ENCODE assay signal across 1 cellular context in the genomic region with DNA sequence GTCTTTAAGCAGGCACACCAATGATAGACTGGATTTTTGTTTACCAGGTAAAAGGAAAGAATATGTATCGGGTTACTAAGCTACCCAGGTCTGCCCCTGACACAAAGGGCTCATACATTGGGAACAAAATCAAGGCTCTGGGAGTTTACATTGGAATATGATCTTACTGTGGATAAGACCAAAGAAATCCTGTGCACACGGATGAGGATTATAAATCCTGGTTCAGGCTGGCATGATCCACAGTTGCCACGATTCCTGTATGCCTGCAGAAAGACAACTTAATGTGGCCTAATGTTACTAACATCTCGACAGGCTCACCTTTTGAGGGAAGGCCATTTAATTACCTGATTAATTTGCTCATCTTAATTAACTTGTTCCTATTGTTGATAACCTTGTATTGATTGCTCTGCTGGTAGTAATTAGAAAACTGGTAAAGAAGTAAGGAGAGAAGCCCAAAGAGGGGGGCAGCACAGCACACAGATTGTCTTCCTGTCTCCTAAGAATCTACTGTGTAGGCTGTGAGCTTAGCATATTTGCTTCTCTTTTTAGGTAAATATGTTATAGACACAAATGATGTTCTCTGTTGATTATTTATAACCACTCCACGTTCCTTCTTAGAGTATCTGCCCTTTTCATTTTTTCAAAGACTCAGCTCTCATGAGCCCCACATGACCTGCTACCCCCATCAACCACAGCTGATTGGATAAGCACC.
TF ChIP-seq lines count a peak whose summit lies in the region.

No MANE protein-coding gene starts in this region.

TF ChIP-seq in HepG2, 621 proteins besides CTCF, POLR2A, EP300 and RAD21 (continued from another document and continues in another):
- TF ChIP-seq, protein P1, sequence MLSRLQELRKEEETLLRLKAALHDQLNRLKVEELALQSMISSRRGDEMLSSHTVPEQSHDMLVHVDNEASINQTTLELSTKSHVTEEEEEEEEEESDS (CRISPR knock-in tag; IDR thresholded peaks at IDR 0.05; ENCODE audit: borderline replicate concordance) = no peak
- TF ChIP-seq TOPORS (CRISPR knock-in tag; IDR thresholded peaks at IDR 0.05) = no peak
- peak; percentile 71; the same call in 1 of the 2 replicates for TF ChIP-seq ZNF33A (CRISPR knock-in tag; IDR thresholded peaks at IDR 0.05; ENCODE audit: borderline replicate concordance)
- TF ChIP-seq, protein P2, sequence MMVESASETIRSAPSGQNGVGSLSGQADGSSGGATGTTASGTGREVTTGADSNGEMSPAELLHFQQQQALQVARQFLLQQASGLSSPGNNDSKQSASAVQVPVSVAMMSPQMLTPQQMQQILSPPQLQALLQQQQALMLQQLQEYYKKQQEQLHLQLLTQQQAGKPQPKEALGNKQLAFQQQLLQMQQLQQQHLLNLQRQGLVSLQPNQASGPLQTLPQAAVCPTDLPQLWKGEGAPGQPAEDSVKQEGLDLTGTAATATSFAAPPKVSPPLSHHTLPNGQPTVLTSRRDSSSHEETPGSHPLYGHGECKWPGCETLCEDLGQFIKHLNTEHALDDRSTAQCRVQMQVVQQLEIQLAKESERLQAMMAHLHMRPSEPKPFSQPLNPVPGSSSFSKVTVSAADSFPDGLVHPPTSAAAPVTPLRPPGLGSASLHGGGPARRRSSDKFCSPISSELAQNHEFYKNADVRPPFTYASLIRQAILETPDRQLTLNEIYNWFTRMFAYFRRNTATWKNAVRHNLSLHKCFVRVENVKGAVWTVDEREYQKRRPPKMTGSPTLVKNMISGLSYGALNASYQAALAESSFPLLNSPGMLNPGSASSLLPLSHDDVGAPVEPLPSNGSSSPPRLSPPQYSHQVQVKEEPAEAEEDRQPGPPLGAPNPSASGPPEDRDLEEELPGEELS (CRISPR knock-in tag; IDR thresholded peaks at IDR 0.05) = peak; percentile 92
- no peak; the same call in 1 of the 2 replicates for TF ChIP-seq MXD4 (CRISPR knock-in tag; IDR thresholded peaks at IDR 0.05)
- TF ChIP-seq ZNF230 (CRISPR knock-in tag; IDR thresholded peaks at IDR 0.05) = no peak
- no peak for TF ChIP-seq ZNF562 (CRISPR knock-in tag; IDR thresholded peaks at IDR 0.05; ENCODE audit: borderline replicate concordance)
- peak; percentile 90; the same call in 1 of the 2 replicates for TF ChIP-seq FOXJ3 (CRISPR knock-in tag; IDR thresholded peaks at IDR 0.05; ENCODE audit: borderline replicate concordance)
- TF ChIP-seq, protein P3, sequence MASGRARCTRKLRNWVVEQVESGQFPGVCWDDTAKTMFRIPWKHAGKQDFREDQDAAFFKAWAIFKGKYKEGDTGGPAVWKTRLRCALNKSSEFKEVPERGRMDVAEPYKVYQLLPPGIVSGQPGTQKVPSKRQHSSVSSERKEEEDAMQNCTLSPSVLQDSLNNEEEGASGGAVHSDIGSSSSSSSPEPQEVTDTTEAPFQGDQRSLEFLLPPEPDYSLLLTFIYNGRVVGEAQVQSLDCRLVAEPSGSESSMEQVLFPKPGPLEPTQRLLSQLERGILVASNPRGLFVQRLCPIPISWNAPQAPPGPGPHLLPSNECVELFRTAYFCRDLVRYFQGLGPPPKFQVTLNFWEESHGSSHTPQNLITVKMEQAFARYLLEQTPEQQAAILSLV (CRISPR knock-in tag; IDR thresholded peaks at IDR 0.05; ENCODE audit: borderline replicate concordance) = no peak
- TF ChIP-seq, protein P4, sequence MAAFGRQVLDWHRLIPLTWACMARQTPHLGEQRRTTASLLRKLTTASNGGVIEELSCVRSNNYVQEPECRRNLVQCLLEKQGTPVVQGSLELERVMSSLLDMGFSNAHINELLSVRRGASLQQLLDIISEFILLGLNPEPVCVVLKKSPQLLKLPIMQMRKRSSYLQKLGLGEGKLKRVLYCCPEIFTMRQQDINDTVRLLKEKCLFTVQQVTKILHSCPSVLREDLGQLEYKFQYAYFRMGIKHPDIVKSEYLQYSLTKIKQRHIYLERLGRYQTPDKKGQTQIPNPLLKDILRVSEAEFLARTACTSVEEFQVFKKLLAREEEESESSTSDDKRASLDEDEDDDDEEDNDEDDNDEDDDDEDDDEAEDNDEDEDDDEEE (CRISPR knock-in tag; IDR thresholded peaks at IDR 0.05) = no peak
- TF ChIP-seq, protein P5, sequence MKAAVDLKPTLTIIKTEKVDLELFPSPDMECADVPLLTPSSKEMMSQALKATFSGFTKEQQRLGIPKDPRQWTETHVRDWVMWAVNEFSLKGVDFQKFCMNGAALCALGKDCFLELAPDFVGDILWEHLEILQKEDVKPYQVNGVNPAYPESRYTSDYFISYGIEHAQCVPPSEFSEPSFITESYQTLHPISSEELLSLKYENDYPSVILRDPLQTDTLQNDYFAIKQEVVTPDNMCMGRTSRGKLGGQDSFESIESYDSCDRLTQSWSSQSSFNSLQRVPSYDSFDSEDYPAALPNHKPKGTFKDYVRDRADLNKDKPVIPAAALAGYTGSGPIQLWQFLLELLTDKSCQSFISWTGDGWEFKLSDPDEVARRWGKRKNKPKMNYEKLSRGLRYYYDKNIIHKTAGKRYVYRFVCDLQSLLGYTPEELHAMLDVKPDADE (CRISPR knock-in tag; IDR thresholded peaks at IDR 0.05) = no peak
- TF ChIP-seq ZNF136 (CRISPR knock-in tag; IDR thresholded peaks at IDR 0.05; ENCODE audit: low read depth) = no peak
- TF ChIP-seq NR3C1 (CRISPR knock-in tag; IDR thresholded peaks at IDR 0.05) = no peak
- no peak for TF ChIP-seq ZNF382 (CRISPR knock-in tag; IDR thresholded peaks at IDR 0.05; ENCODE audit: borderline replicate concordance)
- peak; percentile 79 for TF ChIP-seq PPARG (CRISPR knock-in tag; conservative IDR thresholded peaks at IDR 0.05)
- TF ChIP-seq, protein P6, sequence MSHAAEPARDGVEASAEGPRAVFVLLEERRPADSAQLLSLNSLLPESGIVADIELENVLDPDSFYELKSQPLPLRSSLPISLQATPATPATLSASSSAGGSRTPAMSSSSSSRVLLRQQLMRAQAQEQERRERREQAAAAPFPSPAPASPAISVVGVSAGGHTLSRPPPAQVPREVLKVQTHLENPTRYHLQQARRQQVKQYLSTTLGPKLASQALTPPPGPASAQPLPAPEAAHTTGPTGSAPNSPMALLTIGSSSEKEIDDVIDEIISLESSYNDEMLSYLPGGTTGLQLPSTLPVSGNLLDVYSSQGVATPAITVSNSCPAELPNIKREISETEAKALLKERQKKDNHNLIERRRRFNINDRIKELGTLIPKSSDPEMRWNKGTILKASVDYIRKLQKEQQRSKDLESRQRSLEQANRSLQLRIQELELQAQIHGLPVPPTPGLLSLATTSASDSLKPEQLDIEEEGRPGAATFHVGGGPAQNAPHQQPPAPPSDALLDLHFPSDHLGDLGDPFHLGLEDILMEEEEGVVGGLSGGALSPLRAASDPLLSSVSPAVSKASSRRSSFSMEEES (CRISPR knock-in tag; IDR thresholded peaks at IDR 0.05) = peak; percentile 34; the same call in 1 of the 2 replicates
- TF ChIP-seq, protein P7, sequence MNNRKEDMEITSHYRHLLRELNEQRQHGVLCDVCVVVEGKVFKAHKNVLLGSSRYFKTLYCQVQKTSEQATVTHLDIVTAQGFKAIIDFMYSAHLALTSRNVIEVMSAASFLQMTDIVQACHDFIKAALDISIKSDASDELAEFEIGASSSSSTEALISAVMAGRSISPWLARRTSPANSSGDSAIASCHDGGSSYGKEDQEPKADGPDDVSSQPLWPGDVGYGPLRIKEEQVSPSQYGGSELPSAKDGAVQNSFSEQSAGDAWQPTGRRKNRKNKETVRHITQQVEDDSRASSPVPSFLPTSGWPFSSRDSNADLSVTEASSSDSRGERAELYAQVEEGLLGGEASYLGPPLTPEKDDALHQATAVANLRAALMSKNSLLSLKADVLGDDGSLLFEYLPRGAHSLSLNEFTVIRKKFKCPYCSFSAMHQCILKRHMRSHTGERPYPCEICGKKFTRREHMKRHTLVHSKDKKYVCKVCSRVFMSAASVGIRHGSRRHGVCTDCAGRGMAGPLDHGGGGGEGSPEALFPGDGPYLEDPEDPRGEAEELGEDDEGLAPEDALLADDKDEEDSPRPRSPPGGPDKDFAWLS (CRISPR knock-in tag; IDR thresholded peaks at IDR 0.05; ENCODE audit: borderline replicate concordance) = no peak
- no peak for TF ChIP-seq POLR2AphosphoS5 (IDR thresholded peaks at IDR 0.05; ENCODE audit: low read depth, low read length)
- no peak for TF ChIP-seq MAF1 (CRISPR knock-in tag; IDR thresholded peaks at IDR 0.05; ENCODE audit: borderline replicate concordance)
- no peak for TF ChIP-seq ZNF709 (CRISPR knock-in tag; IDR thresholded peaks at IDR 0.05)
- no peak for TF ChIP-seq YEATS4 (CRISPR knock-in tag; IDR thresholded peaks at IDR 0.05; ENCODE audit: borderline replicate concordance)
- TF ChIP-seq, protein P8, sequence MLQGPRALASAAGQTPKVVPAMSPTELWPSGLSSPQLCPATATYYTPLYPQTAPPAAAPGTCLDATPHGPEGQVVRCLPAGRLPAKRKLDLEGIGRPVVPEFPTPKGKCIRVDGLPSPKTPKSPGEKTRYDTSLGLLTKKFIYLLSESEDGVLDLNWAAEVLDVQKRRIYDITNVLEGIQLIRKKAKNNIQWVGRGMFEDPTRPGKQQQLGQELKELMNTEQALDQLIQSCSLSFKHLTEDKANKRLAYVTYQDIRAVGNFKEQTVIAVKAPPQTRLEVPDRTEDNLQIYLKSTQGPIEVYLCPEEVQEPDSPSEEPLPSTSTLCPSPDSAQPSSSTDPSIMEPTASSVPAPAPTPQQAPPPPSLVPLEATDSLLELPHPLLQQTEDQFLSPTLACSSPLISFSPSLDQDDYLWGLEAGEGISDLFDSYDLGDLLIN (CRISPR knock-in tag; IDR thresholded peaks at IDR 0.05; ENCODE audit: borderline replicate concordance) = no peak
- peak; percentile 46; the same call in 1 of the 2 replicates for TF ChIP-seq ZNF205 (CRISPR knock-in tag; IDR thresholded peaks at IDR 0.05)
- no peak for TF ChIP-seq CBFB (CRISPR knock-in tag; IDR thresholded peaks at IDR 0.05)
- no peak for TF ChIP-seq HDAC6 (IDR thresholded peaks at IDR 0.05; ENCODE audit: low read depth, low read length)
- no peak for TF ChIP-seq ZNF431 (CRISPR knock-in tag; IDR thresholded peaks at IDR 0.05; ENCODE audit: borderline replicate concordance, low read depth)
- TF ChIP-seq ZNF737 (CRISPR knock-in tag; IDR thresholded peaks at IDR 0.05; ENCODE audit: borderline replicate concordance) = no peak
- TF ChIP-seq ZBTB8A (CRISPR knock-in tag; IDR thresholded peaks at IDR 0.05; ENCODE audit: borderline replicate concordance, low read depth) = no peak
- TF ChIP-seq HOXA3 (CRISPR knock-in tag; IDR thresholded peaks at IDR 0.05) = 0 out of 2 replicates have a peak, but pooled peaks have one; percentile 20
- no peak for TF ChIP-seq BORCS8-MEF2B (CRISPR knock-in tag; IDR thresholded peaks at IDR 0.05)
- peak; percentile 48; the same call in 1 of the 2 replicates for TF ChIP-seq ETV5 (CRISPR knock-in tag; IDR thresholded peaks at IDR 0.05; ENCODE audit: borderline replicate concordance)
- TF ChIP-seq POLR2AphosphoS2 (IDR thresholded peaks at IDR 0.05; ENCODE audit: low read depth, low read length) = no peak
- TF ChIP-seq GATAD2A (CRISPR knock-in tag; IDR thresholded peaks at IDR 0.05) = peak; percentile 88
- no peak for TF ChIP-seq ATF7-NPFF (CRISPR knock-in tag; IDR thresholded peaks at IDR 0.05; ENCODE audit: low read depth)
- peak; percentile 92 for TF ChIP-seq GFI1 (CRISPR knock-in tag; IDR thresholded peaks at IDR 0.05; ENCODE audit: borderline replicate concordance)
- TF ChIP-seq ZNF510 (CRISPR knock-in tag; IDR thresholded peaks at IDR 0.05; ENCODE audit: low read depth) = no peak
- no peak for TF ChIP-seq HES4 (CRISPR knock-in tag; IDR thresholded peaks at IDR 0.05; ENCODE audit: borderline replicate concordance)
- TF ChIP-seq ZNF703 (CRISPR knock-in tag; IDR thresholded peaks at IDR 0.05; ENCODE audit: borderline replicate concordance) = no peak
- TF ChIP-seq KLF12 (CRISPR knock-in tag; IDR thresholded peaks at IDR 0.05; ENCODE audit: borderline replicate concordance) = no peak
- TF ChIP-seq NFE2L2 (IDR thresholded peaks at IDR 0.05; ENCODE audit: low read length) = no peak
- TF ChIP-seq HNRNPUL1 (IDR thresholded peaks at IDR 0.05; ENCODE audit: low read depth, low read length) = no peak
- TF ChIP-seq ISL2 (CRISPR knock-in tag; IDR thresholded peaks at IDR 0.05) = peak; percentile 71
- TF ChIP-seq SNRNP70 (IDR thresholded peaks at IDR 0.05; ENCODE audit: low read depth, low read length) = no peak
- TF ChIP-seq, protein P9, sequence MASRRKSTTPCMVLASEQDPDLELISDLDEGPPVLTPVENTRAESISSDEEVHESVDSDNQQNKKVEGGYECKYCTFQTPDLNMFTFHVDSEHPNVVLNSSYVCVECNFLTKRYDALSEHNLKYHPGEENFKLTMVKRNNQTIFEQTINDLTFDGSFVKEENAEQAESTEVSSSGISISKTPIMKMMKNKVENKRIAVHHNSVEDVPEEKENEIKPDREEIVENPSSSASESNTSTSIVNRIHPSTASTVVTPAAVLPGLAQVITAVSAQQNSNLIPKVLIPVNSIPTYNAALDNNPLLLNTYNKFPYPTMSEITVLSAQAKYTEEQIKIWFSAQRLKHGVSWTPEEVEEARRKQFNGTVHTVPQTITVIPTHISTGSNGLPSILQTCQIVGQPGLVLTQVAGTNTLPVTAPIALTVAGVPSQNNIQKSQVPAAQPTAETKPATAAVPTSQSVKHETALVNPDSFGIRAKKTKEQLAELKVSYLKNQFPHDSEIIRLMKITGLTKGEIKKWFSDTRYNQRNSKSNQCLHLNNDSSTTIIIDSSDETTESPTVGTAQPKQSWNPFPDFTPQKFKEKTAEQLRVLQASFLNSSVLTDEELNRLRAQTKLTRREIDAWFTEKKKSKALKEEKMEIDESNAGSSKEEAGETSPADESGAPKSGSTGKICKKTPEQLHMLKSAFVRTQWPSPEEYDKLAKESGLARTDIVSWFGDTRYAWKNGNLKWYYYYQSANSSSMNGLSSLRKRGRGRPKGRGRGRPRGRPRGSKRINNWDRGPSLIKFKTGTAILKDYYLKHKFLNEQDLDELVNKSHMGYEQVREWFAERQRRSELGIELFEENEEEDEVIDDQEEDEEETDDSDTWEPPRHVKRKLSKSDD (CRISPR knock-in tag; IDR thresholded peaks at IDR 0.05; ENCODE audit: low read depth) = no peak
- TF ChIP-seq, protein P10, sequence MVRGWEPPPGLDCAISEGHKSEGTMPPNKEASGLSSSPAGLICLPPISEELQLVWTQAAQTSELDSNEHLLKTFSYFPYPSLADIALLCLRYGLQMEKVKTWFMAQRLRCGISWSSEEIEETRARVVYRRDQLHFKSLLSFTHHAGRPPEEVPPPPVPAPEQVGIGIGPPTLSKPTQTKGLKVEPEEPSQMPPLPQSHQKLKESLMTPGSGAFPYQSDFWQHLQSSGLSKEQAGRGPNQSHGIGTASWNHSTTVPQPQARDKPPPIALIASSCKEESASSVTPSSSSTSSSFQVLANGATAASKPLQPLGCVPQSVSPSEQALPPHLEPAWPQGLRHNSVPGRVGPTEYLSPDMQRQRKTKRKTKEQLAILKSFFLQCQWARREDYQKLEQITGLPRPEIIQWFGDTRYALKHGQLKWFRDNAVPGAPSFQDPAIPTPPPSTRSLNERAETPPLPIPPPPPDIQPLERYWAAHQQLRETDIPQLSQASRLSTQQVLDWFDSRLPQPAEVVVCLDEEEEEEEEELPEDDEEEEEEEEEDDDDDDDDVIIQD (CRISPR knock-in tag; IDR thresholded peaks at IDR 0.05; ENCODE audit: low read depth) = peak; percentile 82; the same call in 1 of the 2 replicates
- TF ChIP-seq, protein P11, sequence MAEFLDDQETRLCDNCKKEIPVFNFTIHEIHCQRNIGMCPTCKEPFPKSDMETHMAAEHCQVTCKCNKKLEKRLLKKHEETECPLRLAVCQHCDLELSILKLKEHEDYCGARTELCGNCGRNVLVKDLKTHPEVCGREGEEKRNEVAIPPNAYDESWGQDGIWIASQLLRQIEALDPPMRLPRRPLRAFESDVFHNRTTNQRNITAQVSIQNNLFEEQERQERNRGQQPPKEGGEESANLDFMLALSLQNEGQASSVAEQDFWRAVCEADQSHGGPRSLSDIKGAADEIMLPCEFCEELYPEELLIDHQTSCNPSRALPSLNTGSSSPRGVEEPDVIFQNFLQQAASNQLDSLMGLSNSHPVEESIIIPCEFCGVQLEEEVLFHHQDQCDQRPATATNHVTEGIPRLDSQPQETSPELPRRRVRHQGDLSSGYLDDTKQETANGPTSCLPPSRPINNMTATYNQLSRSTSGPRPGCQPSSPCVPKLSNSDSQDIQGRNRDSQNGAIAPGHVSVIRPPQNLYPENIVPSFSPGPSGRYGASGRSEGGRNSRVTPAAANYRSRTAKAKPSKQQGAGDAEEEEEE (CRISPR knock-in tag; IDR thresholded peaks at IDR 0.05; ENCODE audit: borderline replicate concordance) = no peak
